In the genomic region with DNA sequence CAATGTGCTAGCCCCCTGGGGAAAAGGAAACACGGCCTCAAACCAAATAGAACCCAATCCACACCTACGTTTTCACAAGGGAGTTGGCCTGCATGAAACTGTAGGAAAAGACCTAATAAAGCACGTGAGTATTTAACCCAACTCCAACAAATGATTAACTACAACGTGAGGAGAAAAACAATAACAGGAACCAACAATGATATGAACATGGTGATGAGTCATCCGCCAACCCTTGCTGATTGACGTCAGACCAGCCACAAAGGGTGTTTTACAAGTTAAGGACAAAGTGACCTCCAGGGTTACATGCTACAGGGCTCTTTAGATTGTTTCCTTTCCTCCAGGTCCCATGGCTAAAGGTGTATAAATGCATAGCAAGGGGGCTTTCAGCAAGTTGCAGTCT, we compare ENCODE assay signal across 1 cellular context.
TF ChIP-seq lines count a peak whose summit lies in the region.

No MANE protein-coding gene starts in this region.

TF ChIP-seq in HEK293, 187 proteins besides CTCF, POLR2A, EP300 and RAD21 (continued from another document and continues in another):
- TF ChIP-seq ZBTB20 (tag by site-specific recombination; IDR thresholded peaks at IDR 0.05) = no peak
- peak; percentile 33; the same call in 1 of the 2 replicates for TF ChIP-seq ZNF324 (tag by site-specific recombination; IDR thresholded peaks at IDR 0.05)
- peak; percentile 37; the same call in 1 of the 2 replicates for TF ChIP-seq SP2 (tag by site-specific recombination; IDR thresholded peaks at IDR 0.05)
- TF ChIP-seq, protein P1, sequence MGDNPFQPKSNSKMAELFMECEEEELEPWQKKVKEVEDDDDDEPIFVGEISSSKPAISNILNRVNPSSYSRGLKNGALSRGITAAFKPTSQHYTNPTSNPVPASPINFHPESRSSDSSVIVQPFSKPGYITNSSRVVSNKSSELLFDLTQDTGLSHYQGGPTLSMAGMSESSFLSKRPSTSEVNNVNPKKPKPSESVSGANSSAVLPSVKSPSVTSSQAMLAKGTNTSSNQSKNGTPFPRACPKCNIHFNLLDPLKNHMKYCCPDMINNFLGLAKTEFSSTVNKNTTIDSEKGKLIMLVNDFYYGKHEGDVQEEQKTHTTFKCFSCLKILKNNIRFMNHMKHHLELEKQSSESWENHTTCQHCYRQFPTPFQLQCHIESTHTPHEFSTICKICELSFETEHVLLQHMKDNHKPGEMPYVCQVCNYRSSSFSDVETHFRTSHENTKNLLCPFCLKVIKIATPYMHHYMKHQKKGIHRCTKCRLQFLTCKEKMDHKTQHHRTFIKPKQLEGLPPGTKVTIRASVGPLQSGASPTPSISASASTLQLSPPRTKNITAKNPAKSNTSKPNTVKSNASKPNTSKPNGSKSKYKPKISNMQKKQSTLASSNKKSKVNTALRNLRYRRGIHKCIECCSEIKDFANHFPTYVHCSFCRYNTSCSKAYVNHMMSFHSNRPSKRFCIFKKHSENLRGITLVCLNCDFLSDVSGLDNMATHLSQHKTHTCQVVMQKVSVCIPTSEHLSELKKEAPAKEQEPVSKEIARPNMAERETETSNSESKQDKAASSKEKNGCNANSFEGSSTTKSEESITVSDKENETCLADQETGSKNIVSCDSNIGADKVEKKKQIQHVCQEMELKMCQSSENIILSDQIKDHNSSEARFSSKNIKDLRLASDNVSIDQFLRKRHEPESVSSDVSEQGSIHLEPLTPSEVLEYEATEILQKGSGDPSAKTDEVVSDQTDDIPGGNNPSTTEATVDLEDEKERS (tag by site-specific recombination; IDR thresholded peaks at IDR 0.05) = no peak
- no peak for TF ChIP-seq ZNF837 (tag by site-specific recombination; IDR thresholded peaks at IDR 0.05)
- TF ChIP-seq, protein P2, sequence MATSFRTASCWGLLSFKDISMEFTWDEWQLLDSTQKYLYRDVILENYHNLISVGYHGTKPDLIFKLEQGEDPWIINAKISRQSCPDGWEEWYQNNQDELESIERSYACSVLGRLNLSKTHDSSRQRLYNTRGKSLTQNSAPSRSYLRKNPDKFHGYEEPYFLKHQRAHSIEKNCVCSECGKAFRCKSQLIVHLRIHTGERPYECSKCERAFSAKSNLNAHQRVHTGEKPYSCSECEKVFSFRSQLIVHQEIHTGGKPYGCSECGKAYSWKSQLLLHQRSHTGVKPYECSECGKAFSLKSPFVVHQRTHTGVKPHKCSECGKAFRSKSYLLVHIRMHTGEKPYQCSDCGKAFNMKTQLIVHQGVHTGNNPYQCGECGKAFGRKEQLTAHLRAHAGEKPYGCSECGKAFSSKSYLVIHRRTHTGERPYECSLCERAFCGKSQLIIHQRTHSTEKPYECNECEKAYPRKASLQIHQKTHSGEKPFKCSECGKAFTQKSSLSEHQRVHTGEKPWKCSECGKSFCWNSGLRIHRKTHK (tag by site-specific recombination; IDR thresholded peaks at IDR 0.05) = no peak
- TF ChIP-seq ZBTB7A (tag by site-specific recombination; IDR thresholded peaks at IDR 0.05; ENCODE audit: low read depth) = no peak
- TF ChIP-seq, protein P3, sequence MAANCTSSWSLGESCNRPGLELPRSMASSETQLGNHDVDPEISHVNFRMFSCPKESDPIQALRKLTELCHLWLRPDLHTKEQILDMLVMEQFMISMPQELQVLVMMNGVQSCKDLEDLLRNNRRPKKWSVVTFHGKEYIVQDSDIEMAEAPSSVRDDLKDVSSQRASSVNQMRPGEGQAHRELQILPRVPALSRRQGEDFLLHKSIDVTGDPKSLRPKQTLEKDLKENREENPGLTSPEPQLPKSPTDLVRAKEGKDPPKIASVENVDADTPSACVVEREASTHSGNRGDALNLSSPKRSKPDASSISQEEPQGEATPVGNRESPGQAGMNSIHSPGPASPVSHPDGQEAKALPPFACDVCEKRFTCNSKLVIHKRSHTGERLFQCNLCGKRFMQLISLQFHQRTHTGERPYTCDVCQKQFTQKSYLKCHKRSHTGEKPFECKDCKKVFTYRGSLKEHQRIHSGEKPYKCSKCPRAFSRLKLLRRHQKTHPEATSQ (tag by site-specific recombination; IDR thresholded peaks at IDR 0.05) = no peak
- no peak for TF ChIP-seq BCL11B (tag by site-specific recombination; IDR thresholded peaks at IDR 0.05; ENCODE audit: low read depth)
- TF ChIP-seq ZNF548 (tag by site-specific recombination; IDR thresholded peaks at IDR 0.05) = no peak
- no peak for TF ChIP-seq ZNF184 (tag by site-specific recombination; IDR thresholded peaks at IDR 0.05)
- TF ChIP-seq HOXD13 (CRISPR knock-in tag; IDR thresholded peaks at IDR 0.05; ENCODE audit: borderline replicate concordance) = no peak
- no peak for TF ChIP-seq ZNF169 (tag by site-specific recombination; IDR thresholded peaks at IDR 0.05)
- no peak for TF ChIP-seq ZNF416 (tag by site-specific recombination; IDR thresholded peaks at IDR 0.05)
- no peak for TF ChIP-seq SALL2 (tag by site-specific recombination; IDR thresholded peaks at IDR 0.05; ENCODE audit: borderline replicate concordance)
- no peak for TF ChIP-seq ZBTB48 (tag by site-specific recombination; IDR thresholded peaks at IDR 0.05)
- TF ChIP-seq GLIS1 (tag by site-specific recombination; IDR thresholded peaks at IDR 0.05) = peak; percentile 77
- TF ChIP-seq, protein P4, sequence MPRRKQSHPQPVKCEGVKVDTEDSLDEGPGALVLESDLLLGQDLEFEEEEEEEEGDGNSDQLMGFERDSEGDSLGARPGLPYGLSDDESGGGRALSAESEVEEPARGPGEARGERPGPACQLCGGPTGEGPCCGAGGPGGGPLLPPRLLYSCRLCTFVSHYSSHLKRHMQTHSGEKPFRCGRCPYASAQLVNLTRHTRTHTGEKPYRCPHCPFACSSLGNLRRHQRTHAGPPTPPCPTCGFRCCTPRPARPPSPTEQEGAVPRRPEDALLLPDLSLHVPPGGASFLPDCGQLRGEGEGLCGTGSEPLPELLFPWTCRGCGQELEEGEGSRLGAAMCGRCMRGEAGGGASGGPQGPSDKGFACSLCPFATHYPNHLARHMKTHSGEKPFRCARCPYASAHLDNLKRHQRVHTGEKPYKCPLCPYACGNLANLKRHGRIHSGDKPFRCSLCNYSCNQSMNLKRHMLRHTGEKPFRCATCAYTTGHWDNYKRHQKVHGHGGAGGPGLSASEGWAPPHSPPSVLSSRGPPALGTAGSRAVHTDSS (tag by site-specific recombination; IDR thresholded peaks at IDR 0.05) = no peak
- no peak for TF ChIP-seq ZNF157 (tag by site-specific recombination; IDR thresholded peaks at IDR 0.05)
- TF ChIP-seq, protein P5, sequence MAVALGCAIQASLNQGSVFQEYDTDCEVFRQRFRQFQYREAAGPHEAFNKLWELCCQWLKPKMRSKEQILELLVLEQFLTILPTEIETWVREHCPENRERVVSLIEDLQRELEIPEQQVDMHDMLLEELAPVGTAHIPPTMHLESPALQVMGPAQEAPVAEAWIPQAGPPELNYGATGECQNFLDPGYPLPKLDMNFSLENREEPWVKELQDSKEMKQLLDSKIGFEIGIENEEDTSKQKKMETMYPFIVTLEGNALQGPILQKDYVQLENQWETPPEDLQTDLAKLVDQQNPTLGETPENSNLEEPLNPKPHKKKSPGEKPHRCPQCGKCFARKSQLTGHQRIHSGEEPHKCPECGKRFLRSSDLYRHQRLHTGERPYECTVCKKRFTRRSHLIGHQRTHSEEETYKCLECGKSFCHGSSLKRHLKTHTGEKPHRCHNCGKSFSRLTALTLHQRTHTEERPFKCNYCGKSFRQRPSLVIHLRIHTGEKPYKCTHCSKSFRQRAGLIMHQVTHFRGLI (tag by site-specific recombination; IDR thresholded peaks at IDR 0.05) = no peak
- TF ChIP-seq ZNF274 (IDR thresholded peaks at IDR 0.05; ENCODE audit: low read length) = no peak
- no peak for TF ChIP-seq ZNF274 (tag by site-specific recombination; IDR thresholded peaks at IDR 0.05; ENCODE audit: borderline replicate concordance)
- no peak for TF ChIP-seq ZNF610 (tag by site-specific recombination; IDR thresholded peaks at IDR 0.05; ENCODE audit: borderline replicate concordance)
- no peak for TF ChIP-seq ZNF558 (tag by site-specific recombination; IDR thresholded peaks at IDR 0.05)
- no peak for TF ChIP-seq ZNF114 (tag by site-specific recombination; IDR thresholded peaks at IDR 0.05)
- TF ChIP-seq ZNF561 (tag by site-specific recombination; IDR thresholded peaks at IDR 0.05; ENCODE audit: borderline replicate concordance) = no peak
- TF ChIP-seq ZNF366 (tag by site-specific recombination; conservative IDR thresholded peaks at IDR 0.05) = peak; percentile 94
- peak; percentile 42; the same call in 1 of the 2 replicates for TF ChIP-seq GLIS2 (tag by site-specific recombination; IDR thresholded peaks at IDR 0.05)
- TF ChIP-seq ZNF510 (tag by site-specific recombination; IDR thresholded peaks at IDR 0.05; ENCODE audit: insufficient replicate concordance) = no peak
- TF ChIP-seq ZNF24 (tag by site-specific recombination; IDR thresholded peaks at IDR 0.05) = peak; percentile 68; the same call in 1 of the 2 replicates
- TF ChIP-seq, protein P6, sequence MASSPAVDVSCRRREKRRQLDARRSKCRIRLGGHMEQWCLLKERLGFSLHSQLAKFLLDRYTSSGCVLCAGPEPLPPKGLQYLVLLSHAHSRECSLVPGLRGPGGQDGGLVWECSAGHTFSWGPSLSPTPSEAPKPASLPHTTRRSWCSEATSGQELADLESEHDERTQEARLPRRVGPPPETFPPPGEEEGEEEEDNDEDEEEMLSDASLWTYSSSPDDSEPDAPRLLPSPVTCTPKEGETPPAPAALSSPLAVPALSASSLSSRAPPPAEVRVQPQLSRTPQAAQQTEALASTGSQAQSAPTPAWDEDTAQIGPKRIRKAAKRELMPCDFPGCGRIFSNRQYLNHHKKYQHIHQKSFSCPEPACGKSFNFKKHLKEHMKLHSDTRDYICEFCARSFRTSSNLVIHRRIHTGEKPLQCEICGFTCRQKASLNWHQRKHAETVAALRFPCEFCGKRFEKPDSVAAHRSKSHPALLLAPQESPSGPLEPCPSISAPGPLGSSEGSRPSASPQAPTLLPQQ (tag by site-specific recombination; IDR thresholded peaks at IDR 0.05) = 0 out of 2 replicates have a peak, but pooled peaks have one; percentile 15
- TF ChIP-seq ZNF521 (tag by site-specific recombination; IDR thresholded peaks at IDR 0.05) = no peak
- no peak for TF ChIP-seq KLF8 (tag by site-specific recombination; IDR thresholded peaks at IDR 0.05)
- TF ChIP-seq ZNF843 (tag by site-specific recombination; IDR thresholded peaks at IDR 0.05) = 0 out of 2 replicates have a peak, but pooled peaks have one; percentile 18
- TF ChIP-seq ZFP3 (tag by site-specific recombination; IDR thresholded peaks at IDR 0.05; ENCODE audit: low read depth) = no peak
- TF ChIP-seq ZNF140 (tag by site-specific recombination; IDR thresholded peaks at IDR 0.05) = no peak
- TF ChIP-seq, protein P7, sequence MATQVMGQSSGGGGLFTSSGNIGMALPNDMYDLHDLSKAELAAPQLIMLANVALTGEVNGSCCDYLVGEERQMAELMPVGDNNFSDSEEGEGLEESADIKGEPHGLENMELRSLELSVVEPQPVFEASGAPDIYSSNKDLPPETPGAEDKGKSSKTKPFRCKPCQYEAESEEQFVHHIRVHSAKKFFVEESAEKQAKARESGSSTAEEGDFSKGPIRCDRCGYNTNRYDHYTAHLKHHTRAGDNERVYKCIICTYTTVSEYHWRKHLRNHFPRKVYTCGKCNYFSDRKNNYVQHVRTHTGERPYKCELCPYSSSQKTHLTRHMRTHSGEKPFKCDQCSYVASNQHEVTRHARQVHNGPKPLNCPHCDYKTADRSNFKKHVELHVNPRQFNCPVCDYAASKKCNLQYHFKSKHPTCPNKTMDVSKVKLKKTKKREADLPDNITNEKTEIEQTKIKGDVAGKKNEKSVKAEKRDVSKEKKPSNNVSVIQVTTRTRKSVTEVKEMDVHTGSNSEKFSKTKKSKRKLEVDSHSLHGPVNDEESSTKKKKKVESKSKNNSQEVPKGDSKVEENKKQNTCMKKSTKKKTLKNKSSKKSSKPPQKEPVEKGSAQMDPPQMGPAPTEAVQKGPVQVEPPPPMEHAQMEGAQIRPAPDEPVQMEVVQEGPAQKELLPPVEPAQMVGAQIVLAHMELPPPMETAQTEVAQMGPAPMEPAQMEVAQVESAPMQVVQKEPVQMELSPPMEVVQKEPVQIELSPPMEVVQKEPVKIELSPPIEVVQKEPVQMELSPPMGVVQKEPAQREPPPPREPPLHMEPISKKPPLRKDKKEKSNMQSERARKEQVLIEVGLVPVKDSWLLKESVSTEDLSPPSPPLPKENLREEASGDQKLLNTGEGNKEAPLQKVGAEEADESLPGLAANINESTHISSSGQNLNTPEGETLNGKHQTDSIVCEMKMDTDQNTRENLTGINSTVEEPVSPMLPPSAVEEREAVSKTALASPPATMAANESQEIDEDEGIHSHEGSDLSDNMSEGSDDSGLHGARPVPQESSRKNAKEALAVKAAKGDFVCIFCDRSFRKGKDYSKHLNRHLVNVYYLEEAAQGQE (tag by site-specific recombination; IDR thresholded peaks at IDR 0.05) = no peak
- TF ChIP-seq ZBTB17 (tag by site-specific recombination; IDR thresholded peaks at IDR 0.05) = peak; percentile 50; the same call in 1 of the 2 replicates
- TF ChIP-seq ZNF211 (tag by site-specific recombination; IDR thresholded peaks at IDR 0.05; ENCODE audit: low read depth) = no peak
- no peak for TF ChIP-seq ZNF48 (tag by site-specific recombination; IDR thresholded peaks at IDR 0.05)
- TF ChIP-seq ZNF292 (tag by site-specific recombination; IDR thresholded peaks at IDR 0.05; ENCODE audit: borderline replicate concordance, low read depth) = no peak
- TF ChIP-seq ZNF426 (tag by site-specific recombination; IDR thresholded peaks at IDR 0.05) = no peak
- TF ChIP-seq ZNF626 (tag by site-specific recombination; IDR thresholded peaks at IDR 0.05) = no peak
- no peak for TF ChIP-seq ZNF239 (tag by site-specific recombination; IDR thresholded peaks at IDR 0.05)
- no peak for TF ChIP-seq ZNF654 (tag by site-specific recombination; IDR thresholded peaks at IDR 0.05; ENCODE audit: low read depth)
- no peak for TF ChIP-seq ZNF10 (tag by site-specific recombination; IDR thresholded peaks at IDR 0.05)
- no peak for TF ChIP-seq ZNF529 (tag by site-specific recombination; IDR thresholded peaks at IDR 0.05; ENCODE audit: insufficient replicate concordance)
- no peak for TF ChIP-seq ZNF391 (tag by site-specific recombination; IDR thresholded peaks at IDR 0.05; ENCODE audit: borderline replicate concordance, low read depth)
- no peak for TF ChIP-seq SP3 (tag by site-specific recombination; IDR thresholded peaks at IDR 0.05)
- no peak for TF ChIP-seq YY1 (tag by site-specific recombination; IDR thresholded peaks at IDR 0.05)
- TF ChIP-seq MZF1 (tag by site-specific recombination; IDR thresholded peaks at IDR 0.05; ENCODE audit: borderline replicate concordance) = no peak
- TF ChIP-seq ZNF544 (tag by site-specific recombination; IDR thresholded peaks at IDR 0.05) = no peak
- TF ChIP-seq, protein P8, sequence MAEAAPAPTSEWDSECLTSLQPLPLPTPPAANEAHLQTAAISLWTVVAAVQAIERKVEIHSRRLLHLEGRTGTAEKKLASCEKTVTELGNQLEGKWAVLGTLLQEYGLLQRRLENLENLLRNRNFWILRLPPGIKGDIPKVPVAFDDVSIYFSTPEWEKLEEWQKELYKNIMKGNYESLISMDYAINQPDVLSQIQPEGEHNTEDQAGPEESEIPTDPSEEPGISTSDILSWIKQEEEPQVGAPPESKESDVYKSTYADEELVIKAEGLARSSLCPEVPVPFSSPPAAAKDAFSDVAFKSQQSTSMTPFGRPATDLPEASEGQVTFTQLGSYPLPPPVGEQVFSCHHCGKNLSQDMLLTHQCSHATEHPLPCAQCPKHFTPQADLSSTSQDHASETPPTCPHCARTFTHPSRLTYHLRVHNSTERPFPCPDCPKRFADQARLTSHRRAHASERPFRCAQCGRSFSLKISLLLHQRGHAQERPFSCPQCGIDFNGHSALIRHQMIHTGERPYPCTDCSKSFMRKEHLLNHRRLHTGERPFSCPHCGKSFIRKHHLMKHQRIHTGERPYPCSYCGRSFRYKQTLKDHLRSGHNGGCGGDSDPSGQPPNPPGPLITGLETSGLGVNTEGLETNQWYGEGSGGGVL (tag by site-specific recombination; IDR thresholded peaks at IDR 0.05) = no peak
- peak; percentile 74 for TF ChIP-seq FEZF1 (tag by site-specific recombination; IDR thresholded peaks at IDR 0.05)
- TF ChIP-seq RBAK (tag by site-specific recombination; IDR thresholded peaks at IDR 0.05) = no peak
